Comparison of ENCODE assay signal across 8 cellular contexts in genomic region chr10:93916257-93917063, GRCh38. TPM values are rescaled to one million over a fixed set of nuclear protein-coding genes. Genes with fewer than 3 reads are reported as not detected.
DNase-seq lines count a peak whose midpoint lies in the region; FAIRE-seq and TF ChIP-seq lines count a peak whose summit lies in the region.

No MANE protein-coding gene starts in this region.

- intact Hi-C loops in adrenal gland (cut with DNase I): loop anchor here (5.0 to 10.0 kb wide), 2 partner anchors 398 to 406 kb away; no protein-coding TSS in a partner anchor
- intact Hi-C loops in esophagus squamous epithelium (cut with DNase I): loop anchor here (5.0 kb wide), 1 partner anchor 406 kb away; no protein-coding TSS in a partner anchor

- H3K4me2 ChIP-seq in Karpas-422 (ENCODE audit: low read depth, low read length, poor library complexity, severe bottlenecking): no peak overlapping the region

- FAIRE-seq in urothelium cell line (lab: Jason Lieb, UNC): no peak

- H3K9me2 ChIP-seq in Karpas-422 (replicated peaks; ENCODE audit: insufficient read depth, low read length): no peaks in the 10 kb centered on the region

- no peaks in the 10 kb centered on the region for H3K4me1 ChIP-seq in Karpas-422 (ENCODE audit: low read length)
- no peaks in the 10 kb centered on the region for H3K4me1 ChIP-seq in adrenal gland (replicated peaks in 1 of 2)
- peaks cover 0 to 6% (median 0%) of the 10 kb centered on the region in 3 donors for H3K4me1 ChIP-seq in esophagus squamous epithelium

- H2AFZ ChIP-seq in Karpas-422 (ENCODE audit: low read length): no peak overlapping the region

- H3K36me3 ChIP-seq in Karpas-422 (ENCODE audit: insufficient read depth, low read length) (no peaks in the 10 kb centered on the region), adrenal gland (replicated peaks in 1 of 2) (no peaks in the 10 kb centered on the region), kidney epithelial cell (ENCODE audit: control insufficient read depth, insufficient read depth, low read length) (no peaks in the 10 kb centered on the region), esophagus squamous epithelium (no peaks in the 10 kb centered on the region)

- H3K4me3 ChIP-seq in Karpas-422 (ENCODE audit: low read length) (no peak overlapping the region), adrenal gland (no peak overlapping the region), kidney epithelial cell (ENCODE audit: low read depth, low read length) (no peak overlapping the region), esophagus squamous epithelium (peak overlapping the region in 1 of 4 donors; percentile 16)

- H3K27ac ChIP-seq in Karpas-422 (ENCODE audit: low read length) (no peak overlapping the region), adrenal gland (no peak overlapping the region), esophagus squamous epithelium (no peak overlapping the region)

- TF ChIP-seq POLR2A in adrenal gland (IDR thresholded peaks at IDR 0.05) (no peak), esophagus squamous epithelium (IDR thresholded peaks at IDR 0.05) (no peak)

- H4K20me1 ChIP-seq in Karpas-422 (ENCODE audit: insufficient read depth, low read depth, low read length): no peaks in the 10 kb centered on the region

- peak; percentile 7 to 64 (median 56) for TF ChIP-seq CTCF in adrenal gland (IDR thresholded peaks at IDR 0.05)
- peak; percentile 57 for TF ChIP-seq CTCF in kidney epithelial cell (IDR thresholded peaks at IDR 0.05; ENCODE audit: insufficient read depth, low read length, poor library complexity, severe bottlenecking)
- TF ChIP-seq CTCF in esophagus squamous epithelium (IDR thresholded peaks at IDR 0.05): peak in 3 of 6 experiments; percentile 47 to 65 (median 49)

- H3K9me3 ChIP-seq in Karpas-422 (ENCODE audit: low read length): no peaks in the 10 kb centered on the region
- no peaks in the 10 kb centered on the region for H3K9me3 ChIP-seq in adrenal gland (replicated peaks in 1 of 3)
- H3K9me3 ChIP-seq in esophagus squamous epithelium: no peaks in the 10 kb centered on the region

- H3K27me3 ChIP-seq in Karpas-422 (ENCODE audit: low read length) (no peaks in the 10 kb centered on the region), adrenal gland (no peaks in the 10 kb centered on the region), kidney epithelial cell (ENCODE audit: control insufficient read depth, insufficient read depth, low read length) (no peaks in the 10 kb centered on the region), esophagus squamous epithelium (no peaks in the 10 kb centered on the region)

- DNase-seq in DMS 273 treated with DMSO at 0.1 percent for 48 hours (lab: John Stamatoyannopoulos, UW): peak; percentile 12
- DNase-seq in Karpas-422: peak; percentile 43
- no peak for DNase-seq in adrenal gland
- DNase-seq in kidney epithelial cell (ENCODE audit: low read depth): peak; percentile 5
- DNase-seq in urothelium cell line (ENCODE audit: low spot score): peak; percentile 30
- DNase-seq in NCI-H187 treated with DMSO at 0.1 percent for 48 hours (lab: John Stamatoyannopoulos, UW): no peak
- no peak for DNase-seq in esophagus squamous epithelium (lab: John Stamatoyannopoulos, UW)
- no peak for DNase-seq in NCI-H128 (lab: John Stamatoyannopoulos, UW; ENCODE audit: unreplicated experiment)

- H3K79me2 ChIP-seq in Karpas-422 (ENCODE audit: low read length): no peaks in the 10 kb centered on the region

- WGBS in adrenal gland, 4 donors: 52 to 58% (median 56%) methylated on average over 8 of the region's 8 CpGs
- WGBS in esophagus squamous epithelium, 2 donors: 55 to 59% methylated on average over 8 of the region's 8 CpGs

- H3K9ac ChIP-seq in Karpas-422 (ENCODE audit: low read length): no peak overlapping the region

RNA-seq across cellular contexts. Expression of gene SLC35G1, which starts 22.7 kb away (rescaled TPM):
- total RNA-seq in Karpas-422 (2014; rRNA removed; shearing (Covaris generic); ENCODE audit: low replicate concordance): 1.5 and 2.1 TPM in 2 replicates
- 1 to 10 TPM; 1.1 to 3.9 (median 2.9) TPM for total RNA-seq in adrenal gland
- 1 to 10 TPM; 1.8 to 6.9 (median 2.7) TPM for polyA plus RNA-seq in adrenal gland
- 1.2 and 3.3 TPM in 2 replicates for total RNA-seq in kidney epithelial cell
- 1 to 10 TPM; 3.4 to 5.7 (median 3.5) TPM for total RNA-seq in esophagus squamous epithelium

Comparison
In these comparisons a context has a peak if more than half of its experiments do, and no peak if none do; other contexts are left out.
1. DNase-seq: peak in DMS 273 treated with DMSO at 0.1 percent for 48 hours (single experiment), Karpas-422 (single experiment), kidney epithelial cell (single experiment) and urothelium cell line (single experiment); none in adrenal gland (0 of 7), NCI-H187 treated with DMSO at 0.1 percent for 48 hours (single experiment), esophagus squamous epithelium (single experiment) and NCI-H128 (single experiment).